Comparison of ENCODE assay signal across 21 cellular contexts in genomic region chr15:87628311-87628710, GRCh38.
DNase-seq lines count a peak whose midpoint lies in the region; ATAC-seq and TF ChIP-seq lines count a peak whose summit lies in the region.
"Had no signal": no experiment of that assay in that cellular context is flagged by ENCODE, and none has a peak within 500 bp of the region (broad histone marks: within the 10 kb centered on the region; RNA-seq: fewer than 3 reads in every experiment).

No MANE protein-coding gene starts in this region.

- ATAC-seq in stimulated activated memory B cell treated with anti-CD40 and anti-IgM and Interleukin-4, amounts not matched to agents 10 μg/mL and 1 μg/mL and 100 μg/mL, for 72 hours: peak; percentile 12
- ATAC-seq: GM23338, HCT116 had no signal

- H3K9me3 ChIP-seq in endodermal cell (ENCODE audit: control insufficient read depth, low read length): no peaks in the 10 kb centered on the region
- H3K9me3 ChIP-seq in Karpas-422 (ENCODE audit: low read length): no peaks in the 10 kb centered on the region
- no peaks in the 10 kb centered on the region for H3K9me3 ChIP-seq in ovary
- H3K9me3 ChIP-seq: BLaER1 had no signal

- no peak overlapping the region for H3K27ac ChIP-seq in endodermal cell (ENCODE audit: low read depth, low read length)
- no peak overlapping the region for H3K27ac ChIP-seq in mesendoderm (ENCODE audit: low read depth, low read length)
- H3K27ac ChIP-seq in Karpas-422 (ENCODE audit: low read length): no peak overlapping the region
- H3K27ac ChIP-seq in ovary: no peak overlapping the region
- H3K27ac ChIP-seq: 22Rv1, BLaER1, C4-2B had no signal

- 35 to 78% methylated on average over 3 of the region's 3 CpGs for WGBS in endodermal cell (ENCODE audit: insufficient coverage in 1 of 2, insufficient read length in 1 of 2), 2 experiments
- WGBS in mesendoderm (ENCODE audit: extremely low coverage, insufficient coverage, low lambda C conversion rate): no CpG with 5 or more reads among the region's 3 CpGs
- WGBS in ovary, 3 donors: 61 to 75% (median 74%) methylated on average over 3 of the region's 3 CpGs

- H3K4me1 ChIP-seq in endodermal cell (ENCODE audit: control insufficient read depth, insufficient read depth, low read length) (no peaks in the 10 kb centered on the region), mesendoderm (ENCODE audit: control insufficient read depth, low read depth, low read length) (no peaks in the 10 kb centered on the region), Karpas-422 (ENCODE audit: low read length) (no peaks in the 10 kb centered on the region), ovary (ENCODE audit: insufficient read depth) (no peaks in the 10 kb centered on the region)
- H3K4me1 ChIP-seq: BLaER1 had no signal

- no peaks in the 10 kb centered on the region for H3K36me3 Mint-ChIP-seq in endodermal cell (ENCODE audit: low read depth)
- no peaks in the 10 kb centered on the region for H3K36me3 Mint-ChIP-seq in stimulated activated memory B cell treated with anti-CD40 and anti-IgM and Interleukin-4, amounts not matched to agents 10 μg/mL and 1 μg/mL and 100 μg/mL, for 72 hours
- H3K36me3 Mint-ChIP-seq: CD4-positive, CD25-positive, alpha-beta regulatory T cell; CD8-positive, alpha-beta memory T cell had no signal

- no peak overlapping the region for H2BK15ac ChIP-seq in mesendoderm (replicated peaks; ENCODE audit: low read depth)

- no peak overlapping the region for H3K23ac ChIP-seq in mesendoderm (ENCODE audit: low read length)

- H3K27me3 Mint-ChIP-seq in endodermal cell (ENCODE audit: insufficient read depth): peaks cover 13% of the 10 kb centered on the region
- no peaks in the 10 kb centered on the region for H3K27me3 Mint-ChIP-seq in stimulated activated memory B cell treated with anti-CD40 and anti-IgM and Interleukin-4, amounts not matched to agents 10 μg/mL and 1 μg/mL and 100 μg/mL, for 72 hours
- H3K27me3 Mint-ChIP-seq: B cell; CD4-positive, CD25-positive, alpha-beta regulatory T cell had no signal

- DNase-seq in ELF-1 (ENCODE audit: low read depth, low spot score): peak; percentile 24
- peak; percentile 75 for DNase-seq in endodermal cell
- peak; percentile 94 for DNase-seq in mesendoderm
- DNase-seq in Karpas-422: no peak
- no peak for DNase-seq in HUDEP-2 (lab: John Stamatoyannopoulos, UW; ENCODE audit: unreplicated experiment in 76 of 76)
- DNase-seq in ovary: no peak
- DNase-seq in cardiac septum (ENCODE audit: low spot score): no peak
- DNase-seq: CD4-positive, CD25-positive, alpha-beta regulatory T cell; CD8-positive, alpha-beta memory T cell; DMS 273 treated with DMSO at 0.1 percent for 48 hours; DMS79; EL; GF-D8; H9 had no signal

- H4K8ac ChIP-seq in mesendoderm (ENCODE audit: low read depth, low read length): no peak overlapping the region

- H3K56ac ChIP-seq in mesendoderm (ENCODE audit: low read length): no peak overlapping the region

- peaks cover 41% of the 10 kb centered on the region for H3K4me1 Mint-ChIP-seq in endodermal cell
- no peaks in the 10 kb centered on the region for H3K4me1 Mint-ChIP-seq in stimulated activated memory B cell treated with anti-CD40 and anti-IgM and Interleukin-4, amounts not matched to agents 10 μg/mL and 1 μg/mL and 100 μg/mL, for 72 hours
- H3K4me1 Mint-ChIP-seq: B cell; CD4-positive, CD25-positive, alpha-beta regulatory T cell; CD8-positive, alpha-beta memory T cell; GM23338 had no signal

- no peaks in the 10 kb centered on the region for H3K9me2 ChIP-seq in Karpas-422 (replicated peaks; ENCODE audit: insufficient read depth, low read length)

- H3K36me3 ChIP-seq in endodermal cell (ENCODE audit: control insufficient read depth, insufficient read depth, low read length): no peaks in the 10 kb centered on the region
- H3K36me3 ChIP-seq in mesendoderm (ENCODE audit: control insufficient read depth, insufficient read depth, low read length): no peaks in the 10 kb centered on the region
- no peaks in the 10 kb centered on the region; the same call in 1 of the 2 replicates for H3K36me3 ChIP-seq in Karpas-422 (ENCODE audit: insufficient read depth, low read length)
- H3K36me3 ChIP-seq in ovary: no peaks in the 10 kb centered on the region
- H3K36me3 ChIP-seq: BLaER1 had no signal

- TF ChIP-seq CTCF in endodermal cell (conservative IDR thresholded peaks at IDR 0.05): no peak
- TF ChIP-seq CTCF in ovary (IDR thresholded peaks at IDR 0.05): no peak

- no peak for TF ChIP-seq POLR2A in ovary (IDR thresholded peaks at IDR 0.05)

- no peak for TF ChIP-seq EP300 in ovary (IDR thresholded peaks at IDR 0.05)

- no peak overlapping the region for H3K4me3 Mint-ChIP-seq in endodermal cell
- no peak overlapping the region for H3K4me3 Mint-ChIP-seq in stimulated activated memory B cell treated with anti-CD40 and anti-IgM and Interleukin-4, amounts not matched to agents 10 μg/mL and 1 μg/mL and 100 μg/mL, for 72 hours
- H3K4me3 Mint-ChIP-seq: B cell; CD4-positive, CD25-positive, alpha-beta regulatory T cell; CD8-positive, alpha-beta memory T cell; GM23338; H9 had no signal

- no peak overlapping the region for H2AFZ ChIP-seq in Karpas-422 (ENCODE audit: low read length)
- H2AFZ ChIP-seq: GM23338 had no signal

- no peak overlapping the region for H3K4ac ChIP-seq in mesendoderm (ENCODE audit: low read depth, low read length)

- H2BK5ac ChIP-seq in mesendoderm (ENCODE audit: low read length): no peak overlapping the region

- H2BK120ac ChIP-seq in mesendoderm (ENCODE audit: low read depth, low read length): no peak overlapping the region

- H3K27me3 ChIP-seq in endodermal cell (ENCODE audit: control insufficient read depth, insufficient read depth, low read length, poor library complexity, severe bottlenecking) (no peaks in the 10 kb centered on the region), mesendoderm (ENCODE audit: insufficient read depth, low read length, poor library complexity) (peaks cover 13% of the 10 kb centered on the region), Karpas-422 (ENCODE audit: low read length) (no peaks in the 10 kb centered on the region), ovary (no peaks in the 10 kb centered on the region)
- H3K27me3 ChIP-seq: BLaER1 had no signal

- H3K9me3 Mint-ChIP-seq in endodermal cell: no peaks in the 10 kb centered on the region
- no peaks in the 10 kb centered on the region for H3K9me3 Mint-ChIP-seq in stimulated activated memory B cell treated with anti-CD40 and anti-IgM and Interleukin-4, amounts not matched to agents 10 μg/mL and 1 μg/mL and 100 μg/mL, for 72 hours
- H3K9me3 Mint-ChIP-seq: CD8-positive, alpha-beta memory T cell; GM23338; H9 had no signal

- H3K9ac ChIP-seq in endodermal cell (ENCODE audit: extremely low read depth, low read length, poor library complexity, severe bottlenecking) (no peak overlapping the region), mesendoderm (ENCODE audit: low read length) (no peak overlapping the region), Karpas-422 (ENCODE audit: low read length) (no peak overlapping the region)
- H3K9ac ChIP-seq: BLaER1 had no signal

- no peaks in the 10 kb centered on the region for H4K20me1 ChIP-seq in Karpas-422 (ENCODE audit: insufficient read depth, low read depth, low read length)
- H4K20me1 ChIP-seq: BLaER1 had no signal

- no peaks in the 10 kb centered on the region for H3K79me1 ChIP-seq in mesendoderm (ENCODE audit: low read length)

- no peak overlapping the region for H4K5ac ChIP-seq in mesendoderm (ENCODE audit: low read length)

- H3K79me2 ChIP-seq in mesendoderm (ENCODE audit: control insufficient read depth, insufficient read depth, low read length) (no peaks in the 10 kb centered on the region), Karpas-422 (ENCODE audit: low read length) (no peaks in the 10 kb centered on the region)

- H3K18ac ChIP-seq in mesendoderm (ENCODE audit: low read length): no peak overlapping the region

- no peak overlapping the region for H3K4me2 ChIP-seq in mesendoderm (ENCODE audit: low read length)
- no peak overlapping the region for H3K4me2 ChIP-seq in Karpas-422 (ENCODE audit: low read depth, low read length, poor library complexity, severe bottlenecking)
- H3K4me2 ChIP-seq: BLaER1, GM23338 had no signal

- no peak overlapping the region for H2AK5ac ChIP-seq in mesendoderm (ENCODE audit: low read length)

- intact Hi-C loops in ovary (cut with DNase I) (no loop called here), cardiac septum (cut with DNase I) (no loop called here)

- H3K27ac Mint-ChIP-seq in endodermal cell: peak overlapping the region; percentile 76
- no peak overlapping the region for H3K27ac Mint-ChIP-seq in stimulated activated memory B cell treated with anti-CD40 and anti-IgM and Interleukin-4, amounts not matched to agents 10 μg/mL and 1 μg/mL and 100 μg/mL, for 72 hours
- H3K27ac Mint-ChIP-seq: B cell; CD4-positive, CD25-positive, alpha-beta regulatory T cell; CD8-positive, alpha-beta memory T cell; GM23338; H9 had no signal

- H3K4me3 ChIP-seq in endodermal cell (ENCODE audit: low read length): no peak overlapping the region
- no peak overlapping the region for H3K4me3 ChIP-seq in mesendoderm (ENCODE audit: low read length)
- no peak overlapping the region for H3K4me3 ChIP-seq in Karpas-422 (ENCODE audit: low read length)
- H3K4me3 ChIP-seq in ovary: no peak overlapping the region
- H3K4me3 ChIP-seq: BLaER1, GM23338 had no signal

Comparison
In these comparisons a context has a peak if more than half of its experiments do, and no peak if none do; other contexts are left out.
1. DNase-seq: peak in ELF-1 (single experiment), endodermal cell (single experiment) and mesendoderm (single experiment); none in Karpas-422 (single experiment), HUDEP-2 (0 of 76), ovary (0 of 5) and cardiac septum (single experiment).